Comparison of ENCODE assay signal across 8 cellular contexts in the genomic region with DNA sequence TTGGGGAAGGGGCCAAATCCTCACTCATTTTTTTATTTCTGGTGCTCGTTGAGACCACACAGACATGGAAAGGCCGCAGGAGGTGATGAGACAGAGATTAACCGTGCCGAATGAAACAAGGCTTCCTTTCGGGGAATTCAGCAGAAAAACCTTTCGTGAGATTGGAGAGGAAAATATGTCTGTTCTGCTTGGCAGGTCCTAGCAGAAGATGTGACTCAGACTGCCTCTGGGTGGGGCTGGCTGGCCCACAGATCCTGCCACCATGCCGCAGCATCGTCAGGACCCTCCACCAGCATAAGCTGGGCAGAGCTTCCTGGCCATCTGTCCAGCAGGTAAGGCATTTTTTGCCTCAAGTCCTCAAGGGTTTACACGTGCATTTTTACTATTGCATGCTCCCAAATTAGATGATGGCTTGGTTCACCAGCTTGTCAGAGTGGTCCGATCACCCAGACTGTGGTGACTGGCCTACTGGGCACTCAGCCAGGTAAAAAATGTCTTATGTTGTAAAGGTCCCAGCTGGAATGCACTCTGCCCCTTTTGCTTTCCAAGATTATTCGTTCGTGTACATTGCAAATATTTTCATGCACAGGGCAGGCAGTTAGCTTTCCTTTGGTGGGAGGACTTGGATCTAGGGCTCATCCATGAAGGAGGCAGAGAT. TPM values are rescaled to one million over a fixed set of nuclear protein-coding genes. Genes with fewer than 3 reads are reported as not detected.
DNase-seq lines count a peak whose midpoint lies in the region; ATAC-seq, FAIRE-seq and TF ChIP-seq lines count a peak whose summit lies in the region.

No MANE protein-coding gene starts in this region.

- TF ChIP-seq CTCF in gastroesophageal sphincter (IDR thresholded peaks at IDR 0.05) (peak in 1 of 4 experiments; percentile 24), psoas muscle (IDR thresholded peaks at IDR 0.05) (no peak)

- intact Hi-C loops in psoas muscle (cut with DNase I): no loop called here

- DNase-seq in DMS79 treated with DMSO at 0.1 percent for 48 hours (lab: John Stamatoyannopoulos, UW): peak; percentile 78
- peak; percentile 65 for DNase-seq in H54 (ENCODE audit: insufficient read length, low spot score)
- no peak for DNase-seq in NT2/D1 (ENCODE audit: low read depth, low spot score)
- DNase-seq in activated T-helper 1 cell treated with Interleukin-2 at 50 U/mL for 16 hours (ENCODE audit: low read depth): peak; percentile 29
- peak in 1 of 2 donors; percentile 46 for DNase-seq in psoas muscle
- DNase-seq in midbrain (lab: John Stamatoyannopoulos, UW): no peak

- H3K36me3 ChIP-seq in NT2/D1 (ENCODE audit: insufficient read depth, insufficient read length, low read length) (peaks cover 33% of the 10 kb centered on the region), gastroesophageal sphincter (peaks cover 0 to 30% of the 10 kb centered on the region in 2 donors), psoas muscle (ENCODE audit: insufficient read depth in 1 of 2, low read depth in 1 of 2) (peaks cover 0 to 42% of the 10 kb centered on the region in 2 donors), urinary bladder (ENCODE audit: insufficient read depth) (no peaks in the 10 kb centered on the region)

- WGBS in gastroesophageal sphincter (ENCODE audit: low coverage in 1 of 2), 2 donors: 0 to 2% methylated on average over 5 to 9 of the region's 12 CpGs
- WGBS in psoas muscle, 3 donors: 15 to 27% (median 16%) methylated on average over 12 of the region's 12 CpGs
- WGBS in urinary bladder: 2% methylated on average over 12 of the region's 12 CpGs

- H3K4me1 ChIP-seq in NT2/D1 (ENCODE audit: insufficient read depth, insufficient read length): peaks cover 6% of the 10 kb centered on the region
- H3K4me1 ChIP-seq in gastroesophageal sphincter: peaks cover 0 to 67% (median 10%) of the 10 kb centered on the region in 3 donors
- peaks cover 26% of the 10 kb centered on the region for H3K4me1 ChIP-seq in psoas muscle
- H3K4me1 ChIP-seq in urinary bladder (ENCODE audit: insufficient read depth): no peaks in the 10 kb centered on the region

- H3K27ac ChIP-seq in gastroesophageal sphincter (peak overlapping the region; percentile 90 to 98 (median 97)), psoas muscle (peak overlapping the region; percentile 92), urinary bladder (ENCODE audit: low read depth) (no peak overlapping the region)

- peak; percentile 40 for TF ChIP-seq POLR2A in H54 (IDR thresholded peaks at IDR 0.05; ENCODE audit: low read depth, low read length)
- no peak for TF ChIP-seq POLR2A in gastroesophageal sphincter (IDR thresholded peaks at IDR 0.05)

- FAIRE-seq in H54 (lab: Jason Lieb, UNC): no peak

- H3K27me3 ChIP-seq in NT2/D1 (ENCODE audit: insufficient read depth, insufficient read length): no peaks in the 10 kb centered on the region
- H3K27me3 ChIP-seq in gastroesophageal sphincter: no peaks in the 10 kb centered on the region
- H3K27me3 ChIP-seq in psoas muscle (ENCODE audit: insufficient read depth in 3 of 3, low read length in 2 of 3): no peaks in the 10 kb centered on the region

- TF ChIP-seq EP300 in gastroesophageal sphincter (IDR thresholded peaks at IDR 0.05): no peak

- H3K4me3 ChIP-seq in NT2/D1 (ENCODE audit: insufficient read length, low read depth) (peak overlapping the region; percentile 60), gastroesophageal sphincter (peak overlapping the region; percentile 43 to 60), psoas muscle (peak overlapping the region; percentile 83), urinary bladder (ENCODE audit: low read depth, low read length) (peak overlapping the region; percentile 60)

- H3K9me3 ChIP-seq in NT2/D1 (ENCODE audit: insufficient read depth, low read length) (no peaks in the 10 kb centered on the region), gastroesophageal sphincter (no peaks in the 10 kb centered on the region), psoas muscle (no peaks in the 10 kb centered on the region)

- no peak for ATAC-seq in gastroesophageal sphincter
- no peak for ATAC-seq in psoas muscle

- peak overlapping the region; percentile 74 for H3K9ac ChIP-seq in NT2/D1 (ENCODE audit: insufficient read length, low read depth)

RNA-seq across cellular contexts. Expression of a gene that starts 1.5 kb away (rescaled TPM):
- total RNA-seq in gastroesophageal sphincter (10 to 100 TPM; 18.6 to 44.2 (median 28.0) TPM), psoas muscle (1 to 10 TPM; 5.1 to 9.3 (median 6.9) TPM), urinary bladder (11.9 TPM)
- polyA plus RNA-seq in psoas muscle (10 to 100 TPM in 1 of 3 donors, 1 to 10 TPM in 2; 3.8 to 11.5 (median 4.3) TPM), urinary bladder (23.8 TPM)

RNA-seq across cellular contexts. Expression of a gene that starts 30.0 kb away (rescaled TPM):
- 10 to 100 TPM; 61.3 to 74.9 (median 65.3) TPM for total RNA-seq in gastroesophageal sphincter
- 100 to 1,000 TPM; 210 to 430 (median 348) TPM for total RNA-seq in psoas muscle
- polyA plus RNA-seq in psoas muscle: 100 to 1,000 TPM in 2 of 3 donors, 10 to 100 TPM in 1; 90.4 to 303 (median 167) TPM
- total RNA-seq in urinary bladder: 14.9 TPM
- 33.9 TPM for polyA plus RNA-seq in urinary bladder

RNA-seq across cellular contexts. Expression of a gene that starts 32.3 kb away (rescaled TPM):
- total RNA-seq in gastroesophageal sphincter (10 to 100 TPM; 21.0 to 46.0 (median 32.0) TPM), psoas muscle (10 to 100 TPM in 3 of 4 donors, 1 to 10 TPM in 1; 7.1 to 17.8 (median 15.3) TPM), urinary bladder (24.5 TPM)
- polyA plus RNA-seq in psoas muscle (10 to 100 TPM; 13.1 to 19.0 (median 18.5) TPM), urinary bladder (28.6 TPM)

RNA-seq across cellular contexts. Expression of a gene that starts 39.6 kb away (rescaled TPM):
- total RNA-seq in gastroesophageal sphincter: 100 to 1,000 TPM; 127 to 223 (median 198) TPM
- total RNA-seq in psoas muscle: 100 to 1,000 TPM in 1 of 4 donors, 10 to 100 TPM in 3; 80.2 to 138 (median 86.5) TPM
- polyA plus RNA-seq in psoas muscle: 10 to 100 TPM; 58.7 to 84.3 (median 60.8) TPM
- total RNA-seq in urinary bladder: 77.1 TPM
- 81.8 TPM for polyA plus RNA-seq in urinary bladder

RNA-seq across cellular contexts. Expression of a gene that starts 41.5 kb away (rescaled TPM):
- 10 to 100 TPM; 14.5 to 21.0 (median 16.1) TPM for total RNA-seq in gastroesophageal sphincter
- total RNA-seq in psoas muscle: 10 to 100 TPM in 1 of 4 donors, 1 to 10 TPM in 3; 3.9 to 12.6 (median 5.2) TPM
- polyA plus RNA-seq in psoas muscle: 1 to 10 TPM; 6.2 to 9.3 (median 7.6) TPM
- total RNA-seq in urinary bladder: 16.8 TPM
- 43.3 TPM for polyA plus RNA-seq in urinary bladder

Comparison
In these comparisons a context has a peak if more than half of its experiments do, and no peak if none do; other contexts are left out.
1. DNase-seq: peak in DMS79 treated with DMSO at 0.1 percent for 48 hours (single experiment), H54 (single experiment) and activated T-helper 1 cell treated with Interleukin-2 at 50 U/mL for 16 hours (single experiment); none in NT2/D1 (single experiment) and midbrain (single experiment).
2. Peak in every context shown above with its lines, with median percentiles within 50 percentile points of each other: H3K4me3 ChIP-seq.